In the genomic region with DNA sequence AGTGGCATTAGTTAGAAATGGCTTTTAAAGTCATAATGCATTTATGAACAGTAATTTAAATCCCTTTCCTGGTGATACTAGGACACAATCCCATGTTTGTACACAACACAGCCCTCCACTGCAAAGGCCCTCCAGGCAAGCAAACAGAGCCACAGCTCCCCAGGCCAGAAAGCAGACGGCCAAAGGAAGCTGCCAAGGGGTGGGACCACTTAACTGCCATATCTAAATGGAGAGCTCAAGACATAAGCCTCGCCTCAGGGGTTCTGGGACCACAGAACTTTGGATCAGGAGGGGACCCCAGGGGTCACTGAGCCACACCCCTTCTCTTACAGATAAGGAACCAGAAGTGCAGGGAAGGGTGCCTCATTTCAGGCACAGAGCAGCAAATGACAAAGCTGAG, we compare ENCODE assay signal across 1 cellular context.
TF ChIP-seq lines count a peak whose summit lies in the region.

No MANE protein-coding gene starts in this region.

TF ChIP-seq in K562, 482 proteins besides CTCF, POLR2A, EP300 and RAD21 (continued from another document):
- TF ChIP-seq, protein P1, sequence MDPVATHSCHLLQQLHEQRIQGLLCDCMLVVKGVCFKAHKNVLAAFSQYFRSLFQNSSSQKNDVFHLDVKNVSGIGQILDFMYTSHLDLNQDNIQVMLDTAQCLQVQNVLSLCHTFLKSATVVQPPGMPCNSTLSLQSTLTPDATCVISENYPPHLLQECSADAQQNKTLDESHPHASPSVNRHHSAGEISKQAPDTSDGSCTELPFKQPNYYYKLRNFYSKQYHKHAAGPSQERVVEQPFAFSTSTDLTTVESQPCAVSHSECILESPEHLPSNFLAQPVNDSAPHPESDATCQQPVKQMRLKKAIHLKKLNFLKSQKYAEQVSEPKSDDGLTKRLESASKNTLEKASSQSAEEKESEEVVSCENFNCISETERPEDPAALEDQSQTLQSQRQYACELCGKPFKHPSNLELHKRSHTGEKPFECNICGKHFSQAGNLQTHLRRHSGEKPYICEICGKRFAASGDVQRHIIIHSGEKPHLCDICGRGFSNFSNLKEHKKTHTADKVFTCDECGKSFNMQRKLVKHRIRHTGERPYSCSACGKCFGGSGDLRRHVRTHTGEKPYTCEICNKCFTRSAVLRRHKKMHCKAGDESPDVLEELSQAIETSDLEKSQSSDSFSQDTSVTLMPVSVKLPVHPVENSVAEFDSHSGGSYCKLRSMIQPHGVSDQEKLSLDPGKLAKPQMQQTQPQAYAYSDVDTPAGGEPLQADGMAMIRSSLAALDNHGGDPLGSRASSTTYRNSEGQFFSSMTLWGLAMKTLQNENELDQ (CRISPR knock-in tag; IDR thresholded peaks at IDR 0.05; ENCODE audit: borderline replicate concordance): no peak
- TF ChIP-seq, protein P2, sequence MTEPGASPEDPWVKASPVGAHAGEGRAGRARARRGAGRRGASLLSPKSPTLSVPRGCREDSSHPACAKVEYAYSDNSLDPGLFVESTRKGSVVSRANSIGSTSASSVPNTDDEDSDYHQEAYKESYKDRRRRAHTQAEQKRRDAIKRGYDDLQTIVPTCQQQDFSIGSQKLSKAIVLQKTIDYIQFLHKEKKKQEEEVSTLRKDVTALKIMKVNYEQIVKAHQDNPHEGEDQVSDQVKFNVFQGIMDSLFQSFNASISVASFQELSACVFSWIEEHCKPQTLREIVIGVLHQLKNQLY (CRISPR knock-in tag; conservative IDR thresholded peaks at IDR 0.05): no peak
TF ChIP-seq in K562: peak in this region for 0.
